In the genomic region with DNA sequence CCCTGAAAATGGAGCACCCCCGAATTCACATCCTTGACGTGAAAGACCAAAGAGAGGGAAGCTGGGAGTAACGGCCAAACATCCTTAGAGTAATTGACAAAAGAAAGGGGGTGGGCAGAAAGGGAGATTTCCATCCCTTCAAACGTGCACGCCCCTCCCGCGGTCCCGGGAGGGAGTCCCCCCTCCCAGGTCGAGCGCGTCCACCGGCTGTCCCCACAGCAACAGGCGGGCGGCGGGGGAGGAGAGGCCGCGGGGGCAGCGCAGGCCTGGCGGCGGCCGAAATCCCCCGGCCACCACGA, we compare ENCODE assay signal across 1 cellular context.
A peak's percentile ranks its signal among the peaks of the same experiment; 100 is the strongest.
TF ChIP-seq lines count a peak whose summit lies in the region.

No MANE protein-coding gene starts in this region.

TF ChIP-seq in HEK293, 187 proteins besides CTCF, POLR2A, EP300 and RAD21 (continued from another document):
- TF ChIP-seq, protein P1, sequence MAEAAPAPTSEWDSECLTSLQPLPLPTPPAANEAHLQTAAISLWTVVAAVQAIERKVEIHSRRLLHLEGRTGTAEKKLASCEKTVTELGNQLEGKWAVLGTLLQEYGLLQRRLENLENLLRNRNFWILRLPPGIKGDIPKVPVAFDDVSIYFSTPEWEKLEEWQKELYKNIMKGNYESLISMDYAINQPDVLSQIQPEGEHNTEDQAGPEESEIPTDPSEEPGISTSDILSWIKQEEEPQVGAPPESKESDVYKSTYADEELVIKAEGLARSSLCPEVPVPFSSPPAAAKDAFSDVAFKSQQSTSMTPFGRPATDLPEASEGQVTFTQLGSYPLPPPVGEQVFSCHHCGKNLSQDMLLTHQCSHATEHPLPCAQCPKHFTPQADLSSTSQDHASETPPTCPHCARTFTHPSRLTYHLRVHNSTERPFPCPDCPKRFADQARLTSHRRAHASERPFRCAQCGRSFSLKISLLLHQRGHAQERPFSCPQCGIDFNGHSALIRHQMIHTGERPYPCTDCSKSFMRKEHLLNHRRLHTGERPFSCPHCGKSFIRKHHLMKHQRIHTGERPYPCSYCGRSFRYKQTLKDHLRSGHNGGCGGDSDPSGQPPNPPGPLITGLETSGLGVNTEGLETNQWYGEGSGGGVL (tag by site-specific recombination; IDR thresholded peaks at IDR 0.05), result no peak
- TF ChIP-seq ZNF175 (tag by site-specific recombination; IDR thresholded peaks at IDR 0.05), result no peak
- TF ChIP-seq, protein P2, sequence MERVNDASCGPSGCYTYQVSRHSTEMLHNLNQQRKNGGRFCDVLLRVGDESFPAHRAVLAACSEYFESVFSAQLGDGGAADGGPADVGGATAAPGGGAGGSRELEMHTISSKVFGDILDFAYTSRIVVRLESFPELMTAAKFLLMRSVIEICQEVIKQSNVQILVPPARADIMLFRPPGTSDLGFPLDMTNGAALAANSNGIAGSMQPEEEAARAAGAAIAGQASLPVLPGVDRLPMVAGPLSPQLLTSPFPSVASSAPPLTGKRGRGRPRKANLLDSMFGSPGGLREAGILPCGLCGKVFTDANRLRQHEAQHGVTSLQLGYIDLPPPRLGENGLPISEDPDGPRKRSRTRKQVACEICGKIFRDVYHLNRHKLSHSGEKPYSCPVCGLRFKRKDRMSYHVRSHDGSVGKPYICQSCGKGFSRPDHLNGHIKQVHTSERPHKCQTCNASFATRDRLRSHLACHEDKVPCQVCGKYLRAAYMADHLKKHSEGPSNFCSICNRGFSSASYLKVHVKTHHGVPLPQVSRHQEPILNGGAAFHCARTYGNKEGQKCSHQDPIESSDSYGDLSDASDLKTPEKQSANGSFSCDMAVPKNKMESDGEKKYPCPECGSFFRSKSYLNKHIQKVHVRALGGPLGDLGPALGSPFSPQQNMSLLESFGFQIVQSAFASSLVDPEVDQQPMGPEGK (tag by site-specific recombination; IDR thresholded peaks at IDR 0.05), result peak; percentile 49; the same call in 1 of the 2 replicates
- TF ChIP-seq ZNF184 (tag by site-specific recombination; IDR thresholded peaks at IDR 0.05), result no peak
- no peak for TF ChIP-seq ZNF214 (tag by site-specific recombination; IDR thresholded peaks at IDR 0.05; ENCODE audit: borderline replicate concordance)
- peak; percentile 74 for TF ChIP-seq ZFHX2 (tag by site-specific recombination; conservative IDR thresholded peaks at IDR 0.05)
- TF ChIP-seq EGR2 (tag by site-specific recombination; IDR thresholded peaks at IDR 0.05; ENCODE audit: low read depth), result peak; percentile 54; the same call in 1 of the 2 replicates
- TF ChIP-seq SCRT1 (tag by site-specific recombination; IDR thresholded peaks at IDR 0.05; ENCODE audit: borderline replicate concordance), result 0 out of 2 replicates have a peak, but pooled peaks have one; percentile 35
